Comparison of ENCODE assay signal across 27 cellular contexts in the genomic region with DNA sequence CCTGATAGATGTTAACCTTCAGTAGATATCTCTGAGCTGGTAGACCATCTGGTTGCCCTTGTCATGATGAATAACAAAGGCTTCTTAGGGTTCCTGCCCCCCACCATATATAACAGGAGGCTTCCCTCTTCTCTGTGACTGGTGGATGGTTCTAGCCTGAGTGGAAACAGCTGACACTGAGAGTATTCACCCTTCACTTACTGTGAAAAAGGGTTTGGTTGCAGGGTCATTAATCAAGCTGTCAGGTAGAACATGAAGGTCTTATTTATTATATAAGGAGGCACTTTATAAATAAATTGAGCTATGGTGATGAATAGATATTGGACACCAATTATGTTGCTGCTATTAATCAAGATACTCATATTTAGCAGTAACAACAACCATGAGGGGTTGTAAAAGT. TPM values are rescaled to one million over a fixed set of nuclear protein-coding genes. Genes with fewer than 3 reads are reported as not detected.
"Had no signal": no experiment of that assay in that cellular context is flagged by ENCODE, and none has a peak within 500 bp of the region (broad histone marks: within the 10 kb centered on the region; RNA-seq: fewer than 3 reads in every experiment).

No MANE protein-coding gene starts in this region.

- H3K36me3 ChIP-seq: ascending aorta, MG63 had no signal

- H3K9me3 ChIP-seq: ascending aorta, body of pancreas, MG63 had no signal

- H3K4me3 ChIP-seq: ascending aorta, body of pancreas, MG63 had no signal

- DNase-seq: activated CD4-positive, alpha-beta memory T cell treated with anti-CD3 and anti-CD28 coated beads for 36 hours; activated CD4-positive, alpha-beta T cell treated with anti-CD3 and anti-CD28 coated beads, Interleukin-2, amount 10 ng/mL, durations not matched to agents 7 days and 5 days; activated CD4-positive, CD25-positive, alpha-beta regulatory T cell; activated CD8-positive, alpha-beta memory T cell treated with anti-CD3 and anti-CD28 coated beads for 24 hours; activated effector memory CD4-positive, alpha-beta T cell treated with anti-CD3 and anti-CD28 coated beads, Interleukin-2, amount 50 U/mL, for 16 hours; activated naive CD4-positive, alpha-beta T cell treated with Interleukin-2 at 50 U/mL for 16 hours; activated naive CD8-positive, alpha-beta T cell treated with anti-CD3 and anti-CD28 coated beads, Interleukin-2, amount 50 U/mL, for 24 hours; activated T-cell treated with anti-CD3 and anti-CD28 coated beads, Interleukin-2, amount 50 U/mL, for 4 hours; amniotic stem cell; body of pancreas; cortex of kidney; MG63; MV-4-11; NCI-H1092 treated with DMSO at 0.1 percent for 48 hours; NCI-H187 treated with DMSO at 0.1 percent for 48 hours; NCI-H2081 treated with DMSO at 0.1 percent for 48 hours; NCI-H446; NCI-H524; NCI-H82; SIG-M5; T-cell had no signal

- H3K4me1 ChIP-seq: ascending aorta, body of pancreas had no signal

- H3K27ac ChIP-seq: ascending aorta, body of pancreas, VCaP had no signal

- H3K27me3 ChIP-seq: ascending aorta, body of pancreas, MG63 had no signal

RNA-seq across cellular contexts. Expression of gene CACNA2D3, which starts 58.6 kb away (rescaled TPM):
- total RNA-seq: activated CD4-positive, alpha-beta memory T cell treated with anti-CD3 and anti-CD28 coated beads for 36 hours; activated CD4-positive, alpha-beta T cell treated with anti-CD3 and anti-CD28 coated beads, Interleukin-2, amount 10 ng/mL, durations not matched to agents 7 days and 5 days; activated naive CD4-positive, alpha-beta T cell treated with anti-CD3 and anti-CD28 coated beads, Interleukin-2, amount 50 U/mL, for 72 hours; activated T-cell treated with anti-CD3 and anti-CD28 coated beads, Interleukin-2, amount 50 U/mL, for 4 hours; ascending aorta; body of pancreas; bronchial epithelial cell; OCI-LY7; T-cell; T-helper 2 cell treated with Interferon-gamma antibody and Interleukin-4, amounts not matched to agents 100 ng/mL and 5 ng/mL, for 36 hours had no signal
